ENCODE assay signal across 1 cellular context in the genomic region with DNA sequence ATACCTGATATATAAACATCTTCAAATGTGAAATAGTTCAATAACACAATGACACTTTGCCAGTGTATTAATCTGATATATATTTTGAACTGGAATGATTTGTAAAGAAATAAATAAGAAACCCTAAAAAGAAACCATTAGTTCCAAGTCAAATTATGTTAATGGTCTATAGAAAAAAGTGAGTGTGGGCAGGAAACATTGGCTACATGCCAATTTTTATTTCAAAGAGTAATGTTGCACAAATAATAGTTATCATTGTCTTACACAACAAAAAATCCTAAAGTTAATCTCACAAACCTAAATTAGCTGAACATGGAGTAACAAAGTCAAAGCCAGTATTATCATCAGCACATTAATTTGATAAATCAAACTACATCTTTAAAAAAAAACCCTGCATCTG.
TF ChIP-seq lines count a peak whose summit lies in the region.

No MANE protein-coding gene starts in this region.

TF ChIP-seq in HepG2, 621 proteins besides CTCF, POLR2A, EP300 and RAD21:
- TF ChIP-seq, protein P1, sequence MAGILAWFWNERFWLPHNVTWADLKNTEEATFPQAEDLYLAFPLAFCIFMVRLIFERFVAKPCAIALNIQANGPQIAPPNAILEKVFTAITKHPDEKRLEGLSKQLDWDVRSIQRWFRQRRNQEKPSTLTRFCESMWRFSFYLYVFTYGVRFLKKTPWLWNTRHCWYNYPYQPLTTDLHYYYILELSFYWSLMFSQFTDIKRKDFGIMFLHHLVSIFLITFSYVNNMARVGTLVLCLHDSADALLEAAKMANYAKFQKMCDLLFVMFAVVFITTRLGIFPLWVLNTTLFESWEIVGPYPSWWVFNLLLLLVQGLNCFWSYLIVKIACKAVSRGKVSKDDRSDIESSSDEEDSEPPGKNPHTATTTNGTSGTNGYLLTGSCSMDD (CRISPR knock-in tag; IDR thresholded peaks at IDR 0.05): no peak
- TF ChIP-seq KLF9 (CRISPR knock-in tag; IDR thresholded peaks at IDR 0.05; ENCODE audit: low read depth) (no peak), LCORL (IDR thresholded peaks at IDR 0.05) (peak; percentile 75; the same call in 1 of the 2 replicates), LCORL (CRISPR knock-in tag; IDR thresholded peaks at IDR 0.05) (no peak)
- TF ChIP-seq, protein P2, sequence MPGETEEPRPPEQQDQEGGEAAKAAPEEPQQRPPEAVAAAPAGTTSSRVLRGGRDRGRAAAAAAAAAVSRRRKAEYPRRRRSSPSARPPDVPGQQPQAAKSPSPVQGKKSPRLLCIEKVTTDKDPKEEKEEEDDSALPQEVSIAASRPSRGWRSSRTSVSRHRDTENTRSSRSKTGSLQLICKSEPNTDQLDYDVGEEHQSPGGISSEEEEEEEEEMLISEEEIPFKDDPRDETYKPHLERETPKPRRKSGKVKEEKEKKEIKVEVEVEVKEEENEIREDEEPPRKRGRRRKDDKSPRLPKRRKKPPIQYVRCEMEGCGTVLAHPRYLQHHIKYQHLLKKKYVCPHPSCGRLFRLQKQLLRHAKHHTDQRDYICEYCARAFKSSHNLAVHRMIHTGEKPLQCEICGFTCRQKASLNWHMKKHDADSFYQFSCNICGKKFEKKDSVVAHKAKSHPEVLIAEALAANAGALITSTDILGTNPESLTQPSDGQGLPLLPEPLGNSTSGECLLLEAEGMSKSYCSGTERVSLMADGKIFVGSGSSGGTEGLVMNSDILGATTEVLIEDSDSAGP (CRISPR knock-in tag; IDR thresholded peaks at IDR 0.05; ENCODE audit: borderline replicate concordance): no peak
